ENCODE assay signal across 22 cellular contexts in genomic region chr10:99203310-99203709, GRCh38. TPM values are rescaled to one million over a fixed set of nuclear protein-coding genes. Genes with fewer than 3 reads are reported as not detected.
DNase-seq lines count a peak whose midpoint lies in the region; ATAC-seq, FAIRE-seq and TF ChIP-seq lines count a peak whose summit lies in the region.
"Had no signal": no experiment of that assay in that cellular context is flagged by ENCODE, and none has a peak within 500 bp of the region (broad histone marks: within the 10 kb centered on the region; RNA-seq: fewer than 3 reads in every experiment).

No MANE protein-coding gene starts in this region.

- H3K36me3 ChIP-seq in H1 (ENCODE audit: control insufficient read depth in 2 of 4, insufficient read depth in 4 of 4, low read length in 3 of 4) (no peaks in the 10 kb centered on the region), neuronal stem cell (replicated peaks in 1 of 2; ENCODE audit: control insufficient read depth in 2 of 2, insufficient read depth in 2 of 2, low read length in 2 of 2) (no peaks in the 10 kb centered on the region)
- no peaks in the 10 kb centered on the region for H3K36me3 ChIP-seq in naive thymus-derived CD4-positive, alpha-beta T cell (ENCODE audit: control insufficient read depth in 2 of 3, insufficient read depth in 3 of 3, low read length in 3 of 3)

- intact Hi-C loops in naive thymus-derived CD4-positive, alpha-beta T cell (cut with micrococcal nuclease) = no loop called here

- no peak overlapping the region for H3K14ac ChIP-seq in H1 (ENCODE audit: insufficient read length)
- no peak overlapping the region for H3K14ac ChIP-seq in neuronal stem cell (ENCODE audit: low read length)

- H3K18ac ChIP-seq in H1 (ENCODE audit: extremely low read depth, low read length) = no peak overlapping the region
- peak overlapping the region; percentile 60 for H3K18ac ChIP-seq in neuronal stem cell (ENCODE audit: low read length)

- no peak for ATAC-seq in naive thymus-derived CD4-positive, alpha-beta T cell
- no peak for ATAC-seq in omental fat pad (ENCODE audit: low FRiP score)
- ATAC-seq: A549, HCT116 had no signal

- H4K91ac ChIP-seq in H1 (replicated peaks; ENCODE audit: insufficient read length, low read length) (no peak overlapping the region), neuronal stem cell (ENCODE audit: low read depth, low read length, poor library complexity) (no peak overlapping the region)

- TF ChIP-seq RAD21 in H1 (IDR thresholded peaks at IDR 0.05 in 1 of 2, conservative IDR thresholded peaks at IDR 0.05 in 1 of 2; ENCODE audit: low read depth in 2 of 2, low read length in 2 of 2) = no peak

- H2BK120ac ChIP-seq in H1 (replicated peaks; ENCODE audit: low read depth, low read length) (no peak overlapping the region), neuronal stem cell (ENCODE audit: low read depth, low read length) (no peak overlapping the region)

- no peak for TF ChIP-seq EP300 in H1 (IDR thresholded peaks at IDR 0.05; ENCODE audit: borderline replicate concordance in 1 of 2, low read depth in 2 of 2, low read length in 2 of 2)

- no peaks in the 10 kb centered on the region for H3K4me1 ChIP-seq in H1 (replicated peaks in 1 of 4; ENCODE audit: control insufficient read depth in 3 of 4, insufficient read depth in 4 of 4, low read length in 3 of 4)
- H3K4me1 ChIP-seq in neuronal stem cell (ENCODE audit: control insufficient read depth in 2 of 2, insufficient read depth in 1 of 2, low read depth in 1 of 2, low read length in 2 of 2) = no peaks in the 10 kb centered on the region
- H3K4me1 ChIP-seq in naive thymus-derived CD4-positive, alpha-beta T cell (ENCODE audit: control insufficient read depth in 2 of 2, insufficient read depth in 2 of 2, low read length in 2 of 2) = no peaks in the 10 kb centered on the region
- H3K4me1 ChIP-seq: A549 had no signal

- DNase-seq in AG20443 (ENCODE audit: low spot score) (peak; percentile 7), H1 (ENCODE audit: low read depth in 1 of 2, low spot score in 2 of 2) (no peak), neuronal stem cell (ENCODE audit: low spot score) (no peak), NCI-H2107 treated with DMSO at 0.1 percent for 48 hours (lab: John Stamatoyannopoulos, UW; ENCODE audit: unreplicated experiment) (no peak), omental fat pad (ENCODE audit: low spot score) (no peak)
- DNase-seq in naive thymus-derived CD4-positive, alpha-beta T cell = no peak
- DNase-seq: 8988T; ACHN; C1 segment of cervical spinal cord; Calu3; CD4-positive, alpha-beta memory T cell; COR-L47; DMS53; DMS79 treated with DMSO at 0.1 percent for 48 hours; GF-D8; GOT3; H7 had no signal

- TF ChIP-seq CTCF in H1 (IDR thresholded peaks at IDR 0.05; ENCODE audit: control extremely low read depth in 1 of 3, insufficient read depth in 1 of 3, low read depth in 1 of 3, low read length in 3 of 3) = no peak
- TF ChIP-seq CTCF in omental fat pad (IDR thresholded peaks at IDR 0.05) = no peak

- no peak overlapping the region for H2BK20ac ChIP-seq in H1 (ENCODE audit: low read length)

- H3K79me1 ChIP-seq in H1 (ENCODE audit: low read depth, low read length) (no peaks in the 10 kb centered on the region), neuronal stem cell (ENCODE audit: low read depth, low read length) (peaks cover 1% of the 10 kb centered on the region)

- H3K9ac ChIP-seq in H1 (replicated peaks in 1 of 4; ENCODE audit: extremely low read depth in 1 of 4, low read depth in 3 of 4, low read length in 3 of 4) (no peak overlapping the region), neuronal stem cell (ENCODE audit: low read depth, low read length, poor library complexity) (no peak overlapping the region)

- no peak overlapping the region for H3K4me3 Mint-ChIP-seq in naive thymus-derived CD4-positive, alpha-beta T cell
- H3K4me3 Mint-ChIP-seq: CD4-positive, alpha-beta memory T cell had no signal

- H3K27me3 ChIP-seq in H1 (replicated peaks in 1 of 4; ENCODE audit: control insufficient read depth in 3 of 4, extremely low read depth in 1 of 4, insufficient read depth in 3 of 4, low read length in 3 of 4) = no peaks in the 10 kb centered on the region
- H3K27me3 ChIP-seq in neuronal stem cell (ENCODE audit: control insufficient read depth in 3 of 3, insufficient read depth in 3 of 3, low read depth in 1 of 3, low read length in 3 of 3) = no peaks in the 10 kb centered on the region
- no peaks in the 10 kb centered on the region for H3K27me3 ChIP-seq in naive thymus-derived CD4-positive, alpha-beta T cell (ENCODE audit: control insufficient read depth in 2 of 2, insufficient read depth in 2 of 2, low read length in 2 of 2)

- no peaks in the 10 kb centered on the region for H3K4me1 Mint-ChIP-seq in naive thymus-derived CD4-positive, alpha-beta T cell
- H3K4me1 Mint-ChIP-seq: CD4-positive, alpha-beta memory T cell had no signal

- no peaks in the 10 kb centered on the region for H3K79me2 ChIP-seq in H1 (ENCODE audit: control insufficient read depth in 1 of 2, insufficient read depth in 2 of 2, low read length in 2 of 2)

- 89% methylated on average over 3 of the region's 3 CpGs; no CpG with 5 or more reads in 1 of the 2 experiments for WGBS in H1 (ENCODE audit: extremely low coverage in 1 of 2, insufficient coverage in 1 of 2, insufficient read length in 1 of 2, insufficient replicate concordance in 2 of 2, low coverage in 1 of 2, low lambda C conversion rate in 2 of 2, missing lambda C conversion rate in 1 of 2), 2 experiments
- WGBS in neuronal stem cell (ENCODE audit: extremely low coverage in 2 of 2, insufficient read length in 2 of 2, insufficient replicate concordance in 1 of 2), 2 donors = no CpG with 5 or more reads among the region's 3 CpGs

- H3K27ac Mint-ChIP-seq in naive thymus-derived CD4-positive, alpha-beta T cell = no peak overlapping the region
- H3K27ac Mint-ChIP-seq: CD4-positive, alpha-beta memory T cell had no signal

- H3K4me2 ChIP-seq in H1 (ENCODE audit: insufficient read depth in 1 of 2, low read depth in 2 of 2, low read length in 2 of 2) (no peak overlapping the region), neuronal stem cell (ENCODE audit: insufficient read depth, low read length, poor library complexity, severe bottlenecking) (no peak overlapping the region)
- H3K4me2 ChIP-seq: A549 had no signal

- H2BK5ac ChIP-seq in H1 (ENCODE audit: low read depth, low read length) (no peak overlapping the region), neuronal stem cell (ENCODE audit: low read length) (no peak overlapping the region)

- FAIRE-seq in H1 (lab: Jason Lieb, UNC) = no peak
- FAIRE-seq: A549, GM12891, GM18507 had no signal

- no peak overlapping the region for H4K5ac ChIP-seq in H1 (ENCODE audit: insufficient read length, low read depth, low read length)

- H4K20me1 ChIP-seq in H1 (replicated peaks in 1 of 2; ENCODE audit: control insufficient read depth in 1 of 2, insufficient read depth in 2 of 2, low read length in 2 of 2) = no peaks in the 10 kb centered on the region

- H2AFZ ChIP-seq in H1 (ENCODE audit: low read length) (no peak overlapping the region), neuronal stem cell (ENCODE audit: low read length) (no peak overlapping the region)

- H3K27ac ChIP-seq in H1 (ENCODE audit: low read depth, low read length) (no peak overlapping the region), neuronal stem cell (replicated peaks; ENCODE audit: low read length) (no peak overlapping the region)
- H3K27ac ChIP-seq in naive thymus-derived CD4-positive, alpha-beta T cell (ENCODE audit: low read depth, low read length) = no peak overlapping the region
- H3K27ac ChIP-seq: A549 had no signal

- H2BK12ac ChIP-seq in H1 (ENCODE audit: low read depth, low read length) (no peak overlapping the region), neuronal stem cell (ENCODE audit: low read length) (no peak overlapping the region)

- H3K4ac ChIP-seq in H1 (replicated peaks; ENCODE audit: insufficient read length, low read depth, low read length) = no peak overlapping the region
- no peak overlapping the region for H3K4ac ChIP-seq in neuronal stem cell (ENCODE audit: low read length)

- peaks cover 0 to 12% (median 0%) of the 10 kb centered on the region in 5 donors for H3K27me3 Mint-ChIP-seq in naive thymus-derived CD4-positive, alpha-beta T cell

- H3K23ac ChIP-seq in H1 (ENCODE audit: insufficient read length) (no peak overlapping the region), neuronal stem cell (ENCODE audit: low read depth, low read length, poor library complexity) (peak overlapping the region; percentile 5)

- H4K8ac ChIP-seq in H1 (ENCODE audit: extremely low read depth, insufficient read depth, low read length) = peak overlapping the region; percentile 77; the same call in 1 of the 2 replicates
- peak overlapping the region; percentile 19 for H4K8ac ChIP-seq in neuronal stem cell (ENCODE audit: low read depth, low read length)

- no peak overlapping the region for H2AK5ac ChIP-seq in H1 (ENCODE audit: low read depth, low read length)
- no peak overlapping the region for H2AK5ac ChIP-seq in neuronal stem cell (ENCODE audit: low read depth, low read length)

- CTCF ChIA-PET in H1 (lab: Charles Lee; ENCODE audit: partially characterized antibody) = interaction anchor here (0.6 kb wide), 1 partner anchor 30 kb away, joined by 3 read pairs; no protein-coding TSS in a partner anchor
- CTCF ChIA-PET in naive thymus-derived CD4-positive, alpha-beta T cell (lab: Charles Lee) = no interaction called here

- no peak overlapping the region for H3K4me3 ChIP-seq in H1 (ENCODE audit: extremely low read depth in 1 of 4, insufficient read depth in 2 of 4, low read depth in 3 of 4, low read length in 4 of 4)
- no peak overlapping the region for H3K4me3 ChIP-seq in neuronal stem cell (ENCODE audit: low read length in 2 of 2)
- H3K4me3 ChIP-seq in naive thymus-derived CD4-positive, alpha-beta T cell (ENCODE audit: low read length) = no peak overlapping the region
- H3K4me3 ChIP-seq: A549 had no signal

- H3K9me3 ChIP-seq in H1 (ENCODE audit: insufficient read depth in 2 of 2, low read depth in 1 of 2, low read length in 1 of 2) = no peaks in the 10 kb centered on the region
- H3K9me3 ChIP-seq in neuronal stem cell (replicated peaks in 1 of 2; ENCODE audit: control insufficient read depth in 2 of 2, insufficient read depth in 1 of 2, low read depth in 1 of 2, low read length in 2 of 2) = no peaks in the 10 kb centered on the region
- H3K9me3 ChIP-seq in naive thymus-derived CD4-positive, alpha-beta T cell (ENCODE audit: control insufficient read depth in 2 of 3, low read length in 3 of 3) = peaks cover 0 to 4% (median 0%) of the 10 kb centered on the region in 3 experiments
- H3K9me3 ChIP-seq: A549 had no signal

- TF ChIP-seq POLR2A in H1 (IDR thresholded peaks at IDR 0.05; ENCODE audit: control extremely low read depth in 1 of 2, low read depth in 2 of 2, low read length in 2 of 2) = no peak

- H3K9me3 Mint-ChIP-seq in naive thymus-derived CD4-positive, alpha-beta T cell = peaks cover 0 to 11% (median 6%) of the 10 kb centered on the region in 11 donors

- POLR2A ChIA-PET in H1 (lab: Charles Lee; ENCODE audit: partially characterized antibody) = interaction anchor here (1.2 kb wide), 1 partner anchor 8 kb away, joined by 3 read pairs; no protein-coding TSS in a partner anchor
- POLR2A ChIA-PET in naive thymus-derived CD4-positive, alpha-beta T cell (lab: Charles Lee) = no interaction called here

- no peak overlapping the region for H3K56ac ChIP-seq in H1 (replicated peaks; ENCODE audit: insufficient read length, low read depth, low read length)

- no peaks in the 10 kb centered on the region for H3K23me2 ChIP-seq in H1 (ENCODE audit: low read depth, low read length)

- H3K36me3 Mint-ChIP-seq in naive thymus-derived CD4-positive, alpha-beta T cell = no peaks in the 10 kb centered on the region
- H3K36me3 Mint-ChIP-seq: CD4-positive, alpha-beta memory T cell had no signal

- H2BK15ac ChIP-seq in H1 (ENCODE audit: low read length) = no peak overlapping the region
- H2BK15ac ChIP-seq in neuronal stem cell (ENCODE audit: low read length) = no peak overlapping the region

RNA-seq across cellular contexts. Expression of gene HPSE2, which starts 32.3 kb away (rescaled TPM):
- 0.38 and 0.58 TPM in 2 replicates for total RNA-seq in H1 (2021; fragmentation: NEBNext Ultra II Directional; extraction: Animal tissue kit (Norgen Biotek cat#: 25700))
- polyA plus RNA-seq in H1 (2011; rRNA removed) = 0.28 and 0.41 TPM in 2 replicates
- polyA plus RNA-seq in H1 (2011; cell fraction: cytosol; rRNA removed) = 0.19 TPM
- polyA plus RNA-seq in H1 (2011; cell fraction: nucleus; rRNA removed) = 0.47 TPM
- polyA plus RNA-seq in H1 (2012, experiment 1 of 2) = 0.33 to 0.80 TPM (median 0.63 TPM) in 4 replicates
- polyA plus RNA-seq in H1 (2012, experiment 2 of 2) = 0.12 TPM
- 0.26 TPM for polyA plus RNA-seq in H1 (2013, experiment 1 of 2)
- 0.29 TPM for polyA plus RNA-seq in H1 (2013, experiment 2 of 2)
- 0.41 and 0.47 TPM in 2 replicates for polyA minus RNA-seq in H1 (2011; rRNA and poly(A)+ RNA removed)
- polyA minus RNA-seq in H1 (2011; cell fraction: cytosol; rRNA and poly(A)+ RNA removed) = not detected
- 2.4 TPM for polyA minus RNA-seq in H1 (2011; cell fraction: nucleus; rRNA and poly(A)+ RNA removed)
- polyA plus RNA-seq in neuronal stem cell (2013, experiment 1 of 2) = 29.1 TPM
- 28.3 TPM for polyA plus RNA-seq in neuronal stem cell (2013, experiment 2 of 2)
- not detected for total RNA-seq in naive thymus-derived CD4-positive, alpha-beta T cell
- polyA plus RNA-seq in naive thymus-derived CD4-positive, alpha-beta T cell = not detected
- total RNA-seq in omental fat pad = 1 to 10 TPM in 1 of 4 donors, under 1 TPM in 3; 0.24 to 1.5 (median 0.46) TPM
- total RNA-seq: Calu3 had no signal
- polyA plus RNA-seq: A549, BJ had no signal
